30 cellular contexts compared by ENCODE assay signal in genomic region chr5:73130811-73131210, GRCh38. TPM values are rescaled to one million over a fixed set of nuclear protein-coding genes. Genes with fewer than 3 reads are reported as not detected.
"Had no signal": no experiment of that assay in that cellular context is flagged by ENCODE, and none has a peak within 500 bp of the region (broad histone marks: within the 10 kb centered on the region; RNA-seq: fewer than 3 reads in every experiment).

No MANE protein-coding gene starts in this region.

- H3K36me3 Mint-ChIP-seq: natural killer cell treated with Interleukin-12 subunit alpha and Interleukin-12 subunit beta and Interleukin-15 and Interleukin-18, amount 100 ng/mL, for 72 hours; stimulated activated memory B cell treated with anti-CD40 and anti-IgM and Interleukin-4, amounts not matched to agents 10 μg/mL and 1 μg/mL and 100 μg/mL, for 72 hours; type B pancreatic cell had no signal

- H3K27ac Mint-ChIP-seq: naive thymus-derived CD4-positive, alpha-beta T cell; natural killer cell treated with Interleukin-12 subunit alpha and Interleukin-12 subunit beta and Interleukin-15 and Interleukin-18, amount 100 ng/mL, for 72 hours; progenitor cell of endocrine pancreas; stimulated activated memory B cell treated with anti-CD40 and anti-IgM and Interleukin-4, amounts not matched to agents 10 μg/mL and 1 μg/mL and 100 μg/mL, for 72 hours; stimulated activated naive CD8-positive, alpha-beta T cell treated with anti-CD3 and anti-CD28 coated beads, Interleukin-15, amount 100 ng/mL, for 72 hours; type B pancreatic cell had no signal

- H3K9me3 Mint-ChIP-seq: natural killer cell treated with Interleukin-12 subunit alpha and Interleukin-12 subunit beta and Interleukin-15 and Interleukin-18, amount 100 ng/mL, for 72 hours; stimulated activated memory B cell treated with anti-CD40 and anti-IgM and Interleukin-4, amounts not matched to agents 10 μg/mL and 1 μg/mL and 100 μg/mL, for 72 hours; stimulated activated naive CD8-positive, alpha-beta T cell treated with anti-CD3 and anti-CD28 coated beads, Interleukin-15, amount 100 ng/mL, for 72 hours; type B pancreatic cell had no signal

- ATAC-seq: mucosa of descending colon; naive thymus-derived CD4-positive, alpha-beta T cell; natural killer cell treated with Interleukin-12 subunit alpha and Interleukin-12 subunit beta and Interleukin-15 and Interleukin-18, amount 100 ng/mL, for 72 hours; right lobe of liver; stimulated activated memory B cell treated with anti-CD40 and anti-IgM and Interleukin-4, amounts not matched to agents 10 μg/mL and 1 μg/mL and 100 μg/mL, for 72 hours; stimulated activated naive CD8-positive, alpha-beta T cell treated with anti-CD3 and anti-CD28 coated beads, Interleukin-15, amount 100 ng/mL, for 72 hours had no signal

- DNase-seq: left ventricle myocardium inferior; midbrain; mucosa of descending colon; naive thymus-derived CD4-positive, alpha-beta T cell; ovary; right lobe of liver; stimulated activated CD4-positive, alpha-beta T cell treated with anti-CD3 and anti-CD28 coated beads, Interleukin-1b, Interleukin-23, amount 100 ng/mL, for 48 hours; stimulated activated CD4-positive, alpha-beta T cell treated with anti-CD3 and anti-CD28 coated beads, Interleukin-2, amount 100 ng/mL, for 48 hours; stimulated activated CD4-positive, alpha-beta T cell treated with anti-CD3 and anti-CD28 coated beads, Interleukin-4, amount 100 ng/mL, for 4 hours; stimulated activated CD8-positive, alpha-beta memory T cell treated with anti-CD3 and anti-CD28 coated beads, Interleukin-4, amount 100 ng/mL, for 48 hours; stimulated activated naive CD4-positive, alpha-beta T cell treated with Interleukin-2 at 50 U/mL for 16 hours; stimulated activated naive CD8-positive, alpha-beta T cell treated with anti-CD3 and anti-CD28 coated beads, Interleukin-15, amount 100 ng/mL, for 72 hours; substantia nigra; uterus had no signal

- H3K4me1 Mint-ChIP-seq: naive thymus-derived CD4-positive, alpha-beta T cell; stimulated activated memory B cell treated with anti-CD40 and anti-IgM and Interleukin-4, amounts not matched to agents 10 μg/mL and 1 μg/mL and 100 μg/mL, for 72 hours; stimulated activated naive CD8-positive, alpha-beta T cell treated with anti-CD3 and anti-CD28 coated beads, Interleukin-15, amount 100 ng/mL, for 72 hours had no signal

- H3K4me3 ChIP-seq: left ventricle myocardium inferior, lung, mucosa of descending colon, ovary, right atrium auricular region, right lobe of liver, smooth muscle cell, tibial nerve, uterus had no signal

- H3K4me3 Mint-ChIP-seq: naive thymus-derived CD4-positive, alpha-beta T cell; natural killer cell treated with Interleukin-12 subunit alpha and Interleukin-12 subunit beta and Interleukin-15 and Interleukin-18, amount 100 ng/mL, for 72 hours; stimulated activated memory B cell treated with anti-CD40 and anti-IgM and Interleukin-4, amounts not matched to agents 10 μg/mL and 1 μg/mL and 100 μg/mL, for 72 hours; stimulated activated naive CD8-positive, alpha-beta T cell treated with anti-CD3 and anti-CD28 coated beads, Interleukin-15, amount 100 ng/mL, for 72 hours; type B pancreatic cell had no signal

RNA-seq across cellular contexts. Expression of gene TMEM171, which starts 10.4 kb away (rescaled TPM):
- total RNA-seq: left ventricle myocardium inferior, mesenteric fat pad, omental fat pad, ovary, skeletal muscle tissue, smooth muscle cell, uterus had no signal

RNA-seq across cellular contexts. Expression of gene TMEM174, which starts 42.2 kb away (rescaled TPM):
- total RNA-seq: kidney epithelial cell; left ventricle myocardium inferior; lower leg skin; lung; mesenteric fat pad; mucosa of descending colon; myocyte; naive thymus-derived CD4-positive, alpha-beta T cell; natural killer cell treated with Interleukin-12 subunit alpha and Interleukin-12 subunit beta and Interleukin-15 and Interleukin-18, amount 100 ng/mL, for 72 hours; omental fat pad; ovary; progenitor cell of endocrine pancreas; right atrium auricular region; right lobe of liver; skeletal muscle tissue; smooth muscle cell; temporal lobe; tibial nerve; ureter; uterus had no signal
